ENCODE assay signal across 20 cellular contexts in genomic region chr10:111600772-111601171, GRCh38.
DNase-seq lines count a peak whose midpoint lies in the region; ATAC-seq, FAIRE-seq and TF ChIP-seq lines count a peak whose summit lies in the region.
"Had no signal": no experiment of that assay in that cellular context is flagged by ENCODE, and none has a peak within 500 bp of the region (broad histone marks: within the 10 kb centered on the region; RNA-seq: fewer than 3 reads in every experiment).

No MANE protein-coding gene starts in this region.

- H3K4me3 ChIP-seq in body of pancreas (no peak overlapping the region), kidney (ENCODE audit: low read length in 2 of 2) (no peak overlapping the region)
- H3K4me3 ChIP-seq: BLaER1 treated with 17β-estradiol and CSF1 and Interleukin-3, amounts not matched to agents 10 nM and 100 nM; prostate gland; tibial nerve had no signal

- H3K36me3 ChIP-seq in body of pancreas (replicated peaks in 1 of 2; ENCODE audit: insufficient read depth in 1 of 2, low read depth in 2 of 2), result no peaks in the 10 kb centered on the region
- no peaks in the 10 kb centered on the region for H3K36me3 ChIP-seq in kidney (ENCODE audit: control insufficient read depth in 1 of 2, insufficient read depth in 2 of 2, low read length in 2 of 2)
- H3K36me3 ChIP-seq: BLaER1 treated with 17β-estradiol and CSF1 and Interleukin-3, amounts not matched to agents 10 nM and 100 nM; prostate gland; tibial nerve had no signal

- ATAC-seq in body of pancreas (no peak), GM21825 (IDR thresholded peaks at IDR 0.05; ENCODE audit: unreplicated experiment) (no peak)
- ATAC-seq: activated CD8-positive, alpha-beta T cell treated with anti-CD3 and anti-CD28 coated beads, Interleukin-2, amount 10 ng/mL, durations not matched to agents 7 days and 5 days; activated naive CD4-positive, alpha-beta T cell treated with anti-CD3 and anti-CD28 coated beads, Interleukin-2, amount 50 U/mL, for 72 hours had no signal

- no peak overlapping the region for H3K9ac ChIP-seq in kidney (ENCODE audit: low read length in 2 of 2)
- H3K9ac ChIP-seq: BLaER1 treated with 17β-estradiol and CSF1 and Interleukin-3, amounts not matched to agents 10 nM and 100 nM had no signal

- H3K4me1 ChIP-seq in body of pancreas (peaks cover 6% of the 10 kb centered on the region), kidney (ENCODE audit: control insufficient read depth in 1 of 2, insufficient read depth in 1 of 2, low read depth in 1 of 2, low read length in 2 of 2) (peaks cover 0 to 3% of the 10 kb centered on the region in 2 donors)
- H3K4me1 ChIP-seq: BLaER1 treated with 17β-estradiol and CSF1 and Interleukin-3, amounts not matched to agents 10 nM and 100 nM; prostate gland had no signal

- H3K9me3 ChIP-seq in body of pancreas, result no peaks in the 10 kb centered on the region
- H3K9me3 ChIP-seq in kidney (ENCODE audit: control insufficient read depth in 1 of 2, low read length in 2 of 2), result no peaks in the 10 kb centered on the region
- H3K9me3 ChIP-seq: BLaER1 treated with 17β-estradiol and CSF1 and Interleukin-3, amounts not matched to agents 10 nM and 100 nM; prostate gland; tibial nerve had no signal

- DNase-seq in DMS 273 (lab: John Stamatoyannopoulos, UW; ENCODE audit: unreplicated experiment) (peak; percentile 3), DMS 273 treated with DMSO at 0.1 percent for 48 hours (lab: John Stamatoyannopoulos, UW) (no peak), body of pancreas (peak; percentile 43 to 83 (median 62)), kidney (peak; percentile 52), pons (ENCODE audit: low spot score) (peak; percentile 93), NCI-H774 (lab: John Stamatoyannopoulos, UW) (no peak), AG08395 (ENCODE audit: low spot score) (no peak)
- DNase-seq: activated B cell treated with CpG ODN at 0.5 μM for 24 hours; activated CD8-positive, alpha-beta T cell treated with anti-CD3 and anti-CD28 coated beads, Interleukin-2, amount 10 ng/mL, durations not matched to agents 7 days and 5 days; activated T-cell treated with anti-CD3 and anti-CD28 coated beads, Interleukin-2, amount 50 U/mL, for 48 hours; effector CD8-positive, alpha-beta T cell; KG1; NCI-H1048 had no signal

- no peaks in the 10 kb centered on the region for H3K27me3 ChIP-seq in body of pancreas
- H3K27me3 ChIP-seq: BLaER1 treated with 17β-estradiol and CSF1 and Interleukin-3, amounts not matched to agents 10 nM and 100 nM; tibial nerve had no signal

- no peak for TF ChIP-seq POLR2A in body of pancreas (IDR thresholded peaks at IDR 0.05)

- no peak for FAIRE-seq in kidney (lab: Jason Lieb, UNC)
- FAIRE-seq: H54 had no signal

- peak in 2 of 7 experiments; percentile 13 to 18 for TF ChIP-seq CTCF in body of pancreas (IDR thresholded peaks at IDR 0.05)
- no peak for TF ChIP-seq CTCF in kidney (IDR thresholded peaks at IDR 0.05; ENCODE audit: borderline replicate concordance, extremely low read depth, insufficient read depth)

- no peak overlapping the region for H3K27ac ChIP-seq in body of pancreas
- no peak overlapping the region for H3K27ac ChIP-seq in kidney (ENCODE audit: low read depth in 2 of 2, low read length in 2 of 2)
- H3K27ac ChIP-seq: 22Rv1; BLaER1 treated with 17β-estradiol and CSF1 and Interleukin-3, amounts not matched to agents 10 nM and 100 nM; prostate gland; tibial nerve had no signal

- intact Hi-C loops in body of pancreas (cut with DNase I), result no loop called here
- intact Hi-C loops in kidney (cut with DNase I), result no loop called here

- 28 to 33% methylated on average over 3 of the region's 3 CpGs for WGBS in body of pancreas, 2 donors

Comparison
In these comparisons a context has a peak if more than half of its experiments do, and no peak if none do; other contexts are left out.
1. DNase-seq: peak in DMS 273 (single experiment), body of pancreas (4 of 4), kidney (single experiment) and pons (single experiment); none in DMS 273 treated with DMSO at 0.1 percent for 48 hours (single experiment), NCI-H774 (single experiment) and AG08395 (single experiment).